Comparison of ENCODE assay signal across 1 cellular context in genomic region chrX:154515803-154516654, GRCh38.
TF ChIP-seq lines count a peak whose summit lies in the region.

Gene FAM3A (minus strand): TSS chrX:154516232. CDS start chrX:154515772, 460 bp downstream.

TF ChIP-seq in GM12878, 131 proteins besides CTCF, POLR2A, EP300 and RAD21 (continued from another document and continues in another):
- TF ChIP-seq ZBTB11 (CRISPR knock-in tag; IDR thresholded peaks at IDR 0.05) (no peak), BACH1 (IDR thresholded peaks at IDR 0.05; ENCODE audit: borderline replicate concordance) (peak; percentile 44), POU2F2 (IDR thresholded peaks at IDR 0.05; ENCODE audit: borderline replicate concordance, low read depth, low read length) (no peak), E4F1 (IDR thresholded peaks at IDR 0.05; ENCODE audit: borderline replicate concordance, partially characterized antibody) (no peak), ZNF207 (IDR thresholded peaks at IDR 0.05; ENCODE audit: borderline replicate concordance) (no peak), ELK1 (IDR thresholded peaks at IDR 0.05; ENCODE audit: low read depth, low read length) (peak; percentile 81), RELB (IDR thresholded peaks at IDR 0.05; ENCODE audit: low read depth) (no peak), BHLHE40 (IDR thresholded peaks at IDR 0.05; ENCODE audit: borderline replicate concordance in 1 of 2, low read depth in 2 of 2, low read length in 1 of 2) (0 out of 4 replicates have a peak, but pooled peaks of 1 of the 2 experiments have one; percentile 30), PML (IDR thresholded peaks at IDR 0.05; ENCODE audit: low read length) (no peak), CREB1 (IDR thresholded peaks at IDR 0.05; ENCODE audit: low read depth) (no peak), SKIL (IDR thresholded peaks at IDR 0.05; ENCODE audit: low read depth, poor library complexity, severe bottlenecking) (no peak), RBBP5 (conservative IDR thresholded peaks at IDR 0.05) (no peak), BCL3 (IDR thresholded peaks at IDR 0.05; ENCODE audit: borderline replicate concordance, insufficient read depth, low read depth, low read length, poor library complexity, severe bottlenecking) (no peak), MXI1 (IDR thresholded peaks at IDR 0.05; ENCODE audit: low read depth, low read length) (peak; percentile 11; the same call in 1 of the 2 replicates), ZBED1 (IDR thresholded peaks at IDR 0.05; ENCODE audit: borderline replicate concordance) (no peak), TCF3 (IDR thresholded peaks at IDR 0.05; ENCODE audit: borderline replicate concordance, insufficient read depth, low read depth, low read length) (no peak), MLLT1 (IDR thresholded peaks at IDR 0.05) (no peak), SMAD5 (IDR thresholded peaks at IDR 0.05; ENCODE audit: low read depth) (no peak), ESRRA (IDR thresholded peaks at IDR 0.05; ENCODE audit: low read length) (no peak), SMAD1 (IDR thresholded peaks at IDR 0.05; ENCODE audit: low read depth, partially characterized antibody) (no peak), HDAC6 (IDR thresholded peaks at IDR 0.05; ENCODE audit: unreplicated experiment) (no peak), IKZF1 (conservative IDR thresholded peaks at IDR 0.05) (0 out of 2 replicates have a peak, but pooled peaks have one; percentile 55), CUX1 (IDR thresholded peaks at IDR 0.05; ENCODE audit: insufficient replicate concordance, low read depth, low read length) (no peak), JUNB (IDR thresholded peaks at IDR 0.05) (no peak), POLR2AphosphoS5 (IDR thresholded peaks at IDR 0.05; ENCODE audit: low read length) (peak; percentile 49; the same call in 1 of the 2 replicates), USF2 (IDR thresholded peaks at IDR 0.05; ENCODE audit: borderline replicate concordance, low read depth, low read length) (no peak), PKNOX1 (IDR thresholded peaks at IDR 0.05) (no peak), PAX5 (IDR thresholded peaks at IDR 0.05; ENCODE audit: borderline replicate concordance, low read depth, low read length) (no peak), TCF12 (IDR thresholded peaks at IDR 0.05; ENCODE audit: low read depth, low read length) (0 out of 2 replicates have a peak, but pooled peaks have one; percentile 11), GABPA (IDR thresholded peaks at IDR 0.05; ENCODE audit: low read depth) (no peak), CEBPB (IDR thresholded peaks at IDR 0.05; ENCODE audit: borderline replicate concordance in 1 of 2, low read depth in 2 of 2, low read length in 2 of 2) (no peak), YY1 (IDR thresholded peaks at IDR 0.05; ENCODE audit: low read depth, low read length) (peak; percentile 94), MEF2B (IDR thresholded peaks at IDR 0.05; ENCODE audit: partially characterized antibody, poor library complexity, severe bottlenecking) (no peak)
